ENCODE assay signal across 29 cellular contexts in genomic region chr2:162908567-162908966, GRCh38.
"Had no signal": no experiment of that assay in that cellular context is flagged by ENCODE, and none has a peak within 500 bp of the region (broad histone marks: within the 10 kb centered on the region; RNA-seq: fewer than 3 reads in every experiment).

No MANE protein-coding gene starts in this region.

- H3K36me3 Mint-ChIP-seq: activated naive CD4-positive, alpha-beta T cell treated with anti-CD3 and anti-CD28 coated beads, Interleukin-2, amount 50 U/mL, for 24 hours; activated naive CD8-positive, alpha-beta T cell treated with anti-CD3 and anti-CD28 coated beads, Interleukin-2, amount 10 ng/mL, durations not matched to agents 7 days and 5 days had no signal

- H3K4me1 ChIP-seq: body of pancreas, breast epithelium, SJCRH30 had no signal

- H3K27me3 Mint-ChIP-seq: activated CD4-positive, alpha-beta T cell treated with anti-CD3 and anti-CD28 coated beads for 36 hours; activated CD4-positive, alpha-beta T cell treated with anti-CD3 and anti-CD28 coated beads, Interleukin-2, amount 10 ng/mL, durations not matched to agents 7 days and 5 days; activated naive CD4-positive, alpha-beta T cell treated with anti-CD3 and anti-CD28 coated beads, Interleukin-2, amount 50 U/mL, for 24 hours; activated naive CD8-positive, alpha-beta T cell treated with anti-CD3 and anti-CD28 coated beads, Interleukin-2, amount 10 ng/mL, durations not matched to agents 7 days and 5 days; activated T-cell treated with anti-CD3 and anti-CD28 coated beads, Interleukin-2, amount 50 U/mL, for 24 hours had no signal

- H3K27ac Mint-ChIP-seq: activated CD4-positive, alpha-beta T cell treated with anti-CD3 and anti-CD28 coated beads for 36 hours; activated CD4-positive, alpha-beta T cell treated with anti-CD3 and anti-CD28 coated beads, Interleukin-2, amount 10 ng/mL, durations not matched to agents 7 days and 5 days; activated CD8-positive, alpha-beta T cell treated with anti-CD3 and anti-CD28 coated beads, Interleukin-2, amount 10 ng/mL, durations not matched to agents 7 days and 5 days; activated naive CD4-positive, alpha-beta T cell treated with anti-CD3 and anti-CD28 coated beads, Interleukin-2, amount 50 U/mL, for 24 hours; activated naive CD8-positive, alpha-beta T cell treated with anti-CD3 and anti-CD28 coated beads, Interleukin-2, amount 10 ng/mL, durations not matched to agents 7 days and 5 days; activated T-cell treated with anti-CD3 and anti-CD28 coated beads, Interleukin-2, amount 50 U/mL, for 24 hours; activated T-helper 2 cell treated with anti-CD3 and anti-CD28 coated beads, Interferon-gamma antibody, Interleukin-2, Interleukin-4, amounts not matched to agents 10 μg/mL and 5 μg/mL and 100 μg/mL, durations not matched to agents 14 hours and 24 hours and 36 hours had no signal

- DNase-seq: activated CD4-positive, alpha-beta T cell treated with anti-CD3 and anti-CD28 coated beads for 36 hours; activated CD4-positive, alpha-beta T cell treated with anti-CD3 and anti-CD28 coated beads, Interleukin-2, amount 10 ng/mL, durations not matched to agents 7 days and 5 days; activated CD4-positive, alpha-beta T cell treated with anti-CD3 and anti-CD28 coated beads, Interleukin-2, amount 50 U/mL, for 48 hours; activated CD8-positive, alpha-beta T cell treated with anti-CD3 and anti-CD28 coated beads, Interleukin-2, amount 10 ng/mL, durations not matched to agents 7 days and 5 days; activated gamma-delta T cell; activated naive CD4-positive, alpha-beta T cell treated with Interleukin-2 at 50 U/mL for 16 hours; activated naive CD8-positive, alpha-beta T cell treated with anti-CD3 and anti-CD28 coated beads, Interleukin-2, amount 10 ng/mL, durations not matched to agents 7 days and 5 days; activated T-cell treated with anti-CD3 and anti-CD28 coated beads, Interleukin-2, amount 50 U/mL, for 24 hours; body of pancreas; Kasumi-1; KG1; MG63; NCI-H1048; NCI-H1105 treated with DMSO at 0.1 percent for 48 hours; NCI-H1436; NCI-H1694; NCI-H2029; NCI-H345; NCI-H524 treated with DMSO at 0.1 percent for 48 hours; NCI-H748 treated with DMSO at 0.1 percent for 48 hours; SHP77; SJCRH30; T1000 had no signal

- H3K27me3 ChIP-seq: body of pancreas, breast epithelium, MG63, SJCRH30 had no signal

- ATAC-seq: activated CD4-positive, alpha-beta T cell treated with anti-CD3 and anti-CD28 coated beads for 36 hours; activated CD4-positive, CD25-positive, alpha-beta regulatory T cell treated with anti-CD3 and anti-CD28 coated beads, Interleukin-2, amount 50 U/mL, for 24 hours; activated CD8-positive, alpha-beta T cell treated with anti-CD3 and anti-CD28 coated beads, Interleukin-2, amount 10 ng/mL, durations not matched to agents 7 days and 5 days; body of pancreas; Panc1 had no signal

- H3K4me3 Mint-ChIP-seq: activated CD4-positive, alpha-beta T cell treated with anti-CD3 and anti-CD28 coated beads for 36 hours; activated CD4-positive, alpha-beta T cell treated with anti-CD3 and anti-CD28 coated beads, Interleukin-2, amount 10 ng/mL, durations not matched to agents 7 days and 5 days; activated CD8-positive, alpha-beta T cell treated with anti-CD3 and anti-CD28 coated beads, Interleukin-2, amount 10 ng/mL, durations not matched to agents 7 days and 5 days; activated naive CD4-positive, alpha-beta T cell treated with anti-CD3 and anti-CD28 coated beads, Interleukin-2, amount 50 U/mL, for 24 hours; activated naive CD8-positive, alpha-beta T cell treated with anti-CD3 and anti-CD28 coated beads, Interleukin-2, amount 10 ng/mL, durations not matched to agents 7 days and 5 days; activated T-cell treated with anti-CD3 and anti-CD28 coated beads, Interleukin-2, amount 50 U/mL, for 24 hours had no signal

- H3K27ac ChIP-seq: body of pancreas, breast epithelium, SJCRH30, SK-N-MC had no signal

- H3K4me1 Mint-ChIP-seq: activated CD4-positive, alpha-beta T cell treated with anti-CD3 and anti-CD28 coated beads for 36 hours; activated CD4-positive, alpha-beta T cell treated with anti-CD3 and anti-CD28 coated beads, Interleukin-2, amount 10 ng/mL, durations not matched to agents 7 days and 5 days; activated naive CD4-positive, alpha-beta T cell treated with anti-CD3 and anti-CD28 coated beads, Interleukin-2, amount 50 U/mL, for 24 hours; activated naive CD8-positive, alpha-beta T cell treated with anti-CD3 and anti-CD28 coated beads, Interleukin-2, amount 10 ng/mL, durations not matched to agents 7 days and 5 days had no signal

- H3K4me3 ChIP-seq: body of pancreas, breast epithelium, MG63, SJCRH30, SK-N-MC had no signal

- H3K9me3 Mint-ChIP-seq: activated CD4-positive, alpha-beta T cell treated with anti-CD3 and anti-CD28 coated beads, Interleukin-2, amount 10 ng/mL, durations not matched to agents 7 days and 5 days; activated naive CD4-positive, alpha-beta T cell treated with anti-CD3 and anti-CD28 coated beads, Interleukin-2, amount 50 U/mL, for 24 hours; activated naive CD8-positive, alpha-beta T cell treated with anti-CD3 and anti-CD28 coated beads, Interleukin-2, amount 10 ng/mL, durations not matched to agents 7 days and 5 days; activated T-cell treated with anti-CD3 and anti-CD28 coated beads, Interleukin-2, amount 50 U/mL, for 24 hours; activated T-helper 2 cell treated with anti-CD3 and anti-CD28 coated beads, Interferon-gamma antibody, Interleukin-2, Interleukin-4, amounts not matched to agents 10 μg/mL and 5 μg/mL and 100 μg/mL, durations not matched to agents 14 hours and 24 hours and 36 hours had no signal

- H3K36me3 ChIP-seq: breast epithelium, MG63, SJCRH30 had no signal
